ENCODE assay signal across 14 cellular contexts in the genomic region with DNA sequence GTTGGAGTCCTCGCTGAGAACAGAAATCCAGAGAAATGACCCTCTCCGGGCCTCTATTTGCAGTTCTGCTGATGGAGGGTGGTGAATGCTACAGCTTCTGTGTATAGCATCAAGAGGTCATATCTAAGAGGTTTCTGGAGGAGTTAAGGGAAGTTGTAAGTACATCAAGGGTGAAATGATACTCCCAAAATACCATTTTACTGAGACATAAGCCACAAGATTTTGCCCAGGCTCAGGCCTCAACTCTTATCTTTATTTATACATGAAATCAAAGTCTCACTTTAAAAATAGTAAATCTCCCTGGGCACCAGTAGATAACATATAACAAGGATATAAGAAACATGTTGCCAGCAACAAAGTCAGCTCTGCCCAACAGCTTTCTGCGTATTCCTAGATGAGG. TPM values are rescaled to one million over a fixed set of nuclear protein-coding genes. Genes with fewer than 3 reads are reported as not detected.
DNase-seq lines count a peak whose midpoint lies in the region; ATAC-seq and TF ChIP-seq lines count a peak whose summit lies in the region.
"Had no signal": no experiment of that assay in that cellular context is flagged by ENCODE, and none has a peak within 500 bp of the region (broad histone marks: within the 10 kb centered on the region; RNA-seq: fewer than 3 reads in every experiment).

No MANE protein-coding gene starts in this region.

- peaks cover 71% of the 10 kb centered on the region for H3K4me1 ChIP-seq in CD8-positive, alpha-beta T cell (ENCODE audit: insufficient read depth, low read length)
- H3K4me1 ChIP-seq: breast epithelium had no signal

- H3K4me3 Mint-ChIP-seq in CD8-positive, alpha-beta T cell, result peak overlapping the region; percentile 33
- H3K4me3 Mint-ChIP-seq in HFFc6, result no peak overlapping the region
- no peak overlapping the region for H3K4me3 Mint-ChIP-seq in activated naive CD8-positive, alpha-beta T cell treated with anti-CD3 and anti-CD28 coated beads, Interleukin-2, amount 50 U/mL, for 24 hours
- peak overlapping the region; percentile 60 to 90 (median 75) for H3K4me3 Mint-ChIP-seq in naive B cell
- H3K4me3 Mint-ChIP-seq: WTC11 had no signal

- no peak for TF ChIP-seq CTCF in CD8-positive, alpha-beta T cell (IDR thresholded peaks at IDR 0.05)
- TF ChIP-seq CTCF in HFFc6 (IDR thresholded peaks at IDR 0.05), result no peak

- no peaks in the 10 kb centered on the region for H3K27me3 ChIP-seq in CD8-positive, alpha-beta T cell (ENCODE audit: insufficient read depth, low read length)
- H3K27me3 ChIP-seq: breast epithelium had no signal

- no peaks in the 10 kb centered on the region for H3K9me3 Mint-ChIP-seq in CD8-positive, alpha-beta T cell
- no peaks in the 10 kb centered on the region for H3K9me3 Mint-ChIP-seq in HFFc6
- H3K9me3 Mint-ChIP-seq in activated naive CD8-positive, alpha-beta T cell treated with anti-CD3 and anti-CD28 coated beads, Interleukin-2, amount 50 U/mL, for 24 hours, result no peaks in the 10 kb centered on the region
- H3K9me3 Mint-ChIP-seq in naive B cell, result no peaks in the 10 kb centered on the region
- H3K9me3 Mint-ChIP-seq: WTC11 had no signal

- peaks cover 95% of the 10 kb centered on the region for H3K4me1 Mint-ChIP-seq in CD8-positive, alpha-beta T cell (ENCODE audit: low read depth)
- H3K4me1 Mint-ChIP-seq in HFFc6 (ENCODE audit: low read depth), result peaks cover 33% of the 10 kb centered on the region
- H3K4me1 Mint-ChIP-seq in activated naive CD8-positive, alpha-beta T cell treated with anti-CD3 and anti-CD28 coated beads, Interleukin-2, amount 50 U/mL, for 24 hours, result peaks cover 92% of the 10 kb centered on the region
- H3K4me1 Mint-ChIP-seq in naive B cell, result peaks cover 74 to 95% (median 92%) of the 10 kb centered on the region in 3 donors

- H3K27ac Mint-ChIP-seq in CD8-positive, alpha-beta T cell, result peak overlapping the region; percentile 98
- H3K27ac Mint-ChIP-seq in HFFc6 (peak overlapping the region; percentile 26; the same call in 1 of the 2 replicates), naive B cell (peak overlapping the region in 5 of 6 donors; percentile 85 to 95 (median 92))
- H3K27ac Mint-ChIP-seq in activated naive CD8-positive, alpha-beta T cell treated with anti-CD3 and anti-CD28 coated beads, Interleukin-2, amount 50 U/mL, for 24 hours, result peak overlapping the region; percentile 66
- H3K27ac Mint-ChIP-seq: WTC11 had no signal

- no peak overlapping the region for H3K4me3 ChIP-seq in CD8-positive, alpha-beta T cell (ENCODE audit: low read depth, low read length)
- H3K4me3 ChIP-seq: breast epithelium had no signal

- DNase-seq in CD8-positive, alpha-beta T cell, result no peak
- DNase-seq in HFFc6 (no peak), naive B cell (no peak), DMS53 (lab: John Stamatoyannopoulos, UW) (no peak), NCI-H774 (lab: John Stamatoyannopoulos, UW) (no peak)
- no peak for DNase-seq in activated naive CD8-positive, alpha-beta T cell treated with anti-CD3 and anti-CD28 coated beads, Interleukin-2, amount 50 U/mL, for 24 hours
- DNase-seq: activated T-cell treated with anti-CD3 and anti-CD28 coated beads, Interleukin-2, amount 50 U/mL, for 48 hours; H7; NCI-H2107; stimulated activated naive CD8-positive, alpha-beta T cell treated with anti-CD3 and anti-CD28 coated beads, Interleukin-15, Interleukin-2, amounts not matched to agents 100 U/mL and 50 U/mL, for 24 hours had no signal

- H3K9me3 ChIP-seq in CD8-positive, alpha-beta T cell (ENCODE audit: low read length), result no peaks in the 10 kb centered on the region
- H3K9me3 ChIP-seq: breast epithelium had no signal

- intact Hi-C loops in CD8-positive, alpha-beta T cell (cut with DNase I, micrococcal nuclease), result no loop called here

- no peaks in the 10 kb centered on the region for H3K27me3 Mint-ChIP-seq in CD8-positive, alpha-beta T cell (ENCODE audit: low read depth)
- H3K27me3 Mint-ChIP-seq in HFFc6 (ENCODE audit: insufficient read depth) (no peaks in the 10 kb centered on the region), naive B cell (no peaks in the 10 kb centered on the region)
- no peaks in the 10 kb centered on the region for H3K27me3 Mint-ChIP-seq in activated naive CD8-positive, alpha-beta T cell treated with anti-CD3 and anti-CD28 coated beads, Interleukin-2, amount 50 U/mL, for 24 hours

- POLR2A ChIA-PET in CD8-positive, alpha-beta T cell (lab: Charles Lee), result interaction anchor here (1.1 to 3.5 kb wide), 5 partner anchors 14 to 69 kb away, joined by 3 to 23 read pairs (median 5); a partner anchor contains a TSS

- no peaks in the 10 kb centered on the region for H3K36me3 ChIP-seq in CD8-positive, alpha-beta T cell (ENCODE audit: insufficient read depth, low read length)
- H3K36me3 ChIP-seq: breast epithelium had no signal

- H3K36me3 Mint-ChIP-seq in CD8-positive, alpha-beta T cell, result peaks cover 46% of the 10 kb centered on the region
- peaks cover 14% of the 10 kb centered on the region; the same call in 1 of the 2 replicates for H3K36me3 Mint-ChIP-seq in HFFc6 (ENCODE audit: low read depth)
- H3K36me3 Mint-ChIP-seq in activated naive CD8-positive, alpha-beta T cell treated with anti-CD3 and anti-CD28 coated beads, Interleukin-2, amount 50 U/mL, for 24 hours (ENCODE audit: low read depth), result peaks cover 42% of the 10 kb centered on the region
- peaks cover 8 to 10% of the 10 kb centered on the region in 2 donors for H3K36me3 Mint-ChIP-seq in naive B cell

- ATAC-seq in CD8-positive, alpha-beta T cell, result no peak
- no peak for ATAC-seq in activated naive CD8-positive, alpha-beta T cell treated with anti-CD3 and anti-CD28 coated beads, Interleukin-2, amount 50 U/mL, for 24 hours
- no peak for ATAC-seq in naive B cell (ENCODE audit: low read depth in 2 of 2)
- ATAC-seq in HG02870 (IDR thresholded peaks at IDR 0.05; ENCODE audit: unreplicated experiment), result no peak
- ATAC-seq: stimulated activated naive CD8-positive, alpha-beta T cell treated with anti-CD3 and anti-CD28 coated beads, Interleukin-15, Interleukin-2, amounts not matched to agents 100 U/mL and 50 U/mL, for 24 hours; WTC11 had no signal

- CTCF ChIA-PET in CD8-positive, alpha-beta T cell (lab: Charles Lee), result interaction anchor here (1.2 to 14.7 kb wide), 5 partner anchors 15 to 71 kb away, joined by 3 to 144 read pairs (median 40); a partner anchor contains a TSS

- no peak overlapping the region for H3K27ac ChIP-seq in CD8-positive, alpha-beta T cell (ENCODE audit: low read depth, low read length)
- H3K27ac ChIP-seq: breast epithelium, C4-2B had no signal

RNA-seq across cellular contexts. Expression of a gene that starts 40.4 kb away (rescaled TPM):
- 100 to 1,000 TPM; 121 to 132 TPM for total RNA-seq in CD8-positive, alpha-beta T cell
- total RNA-seq in HFFc6 (2021; fragmentation: NEBNext Ultra II Directional; extraction: Animal tissue kit (Norgen Biotek cat#: 25700)), result 10 to 100 TPM; 43.7 to 66.3 (median 57.4) TPM
- polyA plus RNA-seq in naive B cell (ENCODE audit: low read depth in 6 of 6), result 100 to 1,000 TPM in 1 of 6 donors, 10 to 100 TPM in 5; 20.2 to 100 (median 51.1) TPM

Comparison
In these comparisons a context has a peak if more than half of its experiments do, and no peak if none do; other contexts are left out.
1. H3K27ac Mint-ChIP-seq: peak in every context shown above with its lines; median percentile 98 in CD8-positive, alpha-beta T cell; 92 in naive B cell; 66 in activated naive CD8-positive, alpha-beta T cell treated with anti-CD3 and anti-CD28 coated beads, Interleukin-2, amount 50 U/mL, for 24 hours; 26 in HFFc6.
2. H3K4me3 Mint-ChIP-seq: peak in CD8-positive, alpha-beta T cell (single experiment) and naive B cell (8 of 8); none in HFFc6 (single experiment) and activated naive CD8-positive, alpha-beta T cell treated with anti-CD3 and anti-CD28 coated beads, Interleukin-2, amount 50 U/mL, for 24 hours (single experiment).